In the genomic region with DNA sequence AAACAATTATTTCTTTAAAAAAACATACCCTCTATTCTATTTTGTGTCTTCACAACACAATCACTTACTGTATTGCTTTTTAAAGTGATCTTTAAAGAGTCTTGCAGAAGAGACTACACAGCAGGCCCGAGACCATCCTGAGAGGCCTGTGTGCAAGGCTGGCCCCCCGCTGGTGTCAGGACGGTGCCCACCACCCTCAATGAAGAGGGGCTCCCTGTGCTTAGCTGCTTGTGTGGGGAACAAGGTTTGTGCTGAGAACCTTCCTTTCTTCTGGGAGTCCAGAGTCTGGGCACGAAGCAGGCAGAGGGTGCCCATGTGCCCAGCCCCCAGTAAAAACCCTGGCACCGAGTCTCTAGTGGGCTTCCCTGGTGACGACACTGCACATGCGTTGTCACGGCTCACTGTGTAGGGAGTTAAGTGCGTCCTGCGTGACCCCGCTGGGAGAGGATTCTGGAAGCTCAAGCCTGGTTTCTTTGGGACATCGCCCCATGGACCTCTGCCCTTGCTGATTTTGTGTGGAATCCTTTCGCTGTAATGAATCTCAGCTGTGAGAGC, we compare ENCODE assay signal across 16 cellular contexts. TPM values are rescaled to one million over a fixed set of nuclear protein-coding genes. Genes with fewer than 3 reads are reported as not detected.
DNase-seq lines count a peak whose midpoint lies in the region; ATAC-seq and TF ChIP-seq lines count a peak whose summit lies in the region.
"Had no signal": no experiment of that assay in that cellular context is flagged by ENCODE, and none has a peak within 500 bp of the region (broad histone marks: within the 10 kb centered on the region; RNA-seq: fewer than 3 reads in every experiment).

No MANE protein-coding gene starts in this region.

- peaks cover 12% of the 10 kb centered on the region for H3K4me1 ChIP-seq in RWPE2 (ENCODE audit: insufficient read depth, poor library complexity, severe bottlenecking)
- H3K4me1 ChIP-seq in stomach, result peaks cover 4 to 8% (median 5%) of the 10 kb centered on the region in 4 donors
- H3K4me1 ChIP-seq in upper lobe of left lung, result peaks cover 0 to 7% (median 5%) of the 10 kb centered on the region in 4 donors

- H3K9me3 ChIP-seq in RWPE2 (ENCODE audit: severe bottlenecking) (no peaks in the 10 kb centered on the region), stomach (no peaks in the 10 kb centered on the region), upper lobe of left lung (no peaks in the 10 kb centered on the region)

- H3K4me3 Mint-ChIP-seq in activated naive CD8-positive, alpha-beta T cell, result no peak overlapping the region
- no peak overlapping the region for H3K4me3 Mint-ChIP-seq in activated naive CD8-positive, alpha-beta T cell treated with anti-CD3 and anti-CD28 coated beads, Interleukin-2, amount 50 U/mL, for 24 hours
- H3K4me3 Mint-ChIP-seq: CD4-positive, alpha-beta T cell had no signal

- TF ChIP-seq EP300 in stomach (IDR thresholded peaks at IDR 0.05) (no peak), upper lobe of left lung (IDR thresholded peaks at IDR 0.05) (no peak)

- DNase-seq in activated naive CD8-positive, alpha-beta T cell treated with anti-CD3 and anti-CD28 coated beads, Interleukin-2, amount 50 U/mL, for 24 hours, result no peak
- DNase-seq in RWPE2 (ENCODE audit: low spot score) (peak; percentile 29), left lobe of liver (ENCODE audit: low spot score) (peak; percentile 26), stomach (peak; percentile 10), NAMALWA (ENCODE audit: low spot score) (no peak), upper lobe of left lung (no peak), erythroblast (lab: John Stamatoyannopoulos, UW) (no peak)
- DNase-seq: Calu3; CD4-positive, alpha-beta T cell; DMS79; Karpas-422; NCI-H1930; NCI-H2171 treated with DMSO at 0.1 percent for 48 hours; NCI-H524 had no signal

- H3K27me3 Mint-ChIP-seq in activated naive CD8-positive, alpha-beta T cell, result no peaks in the 10 kb centered on the region
- H3K27me3 Mint-ChIP-seq in activated naive CD8-positive, alpha-beta T cell treated with anti-CD3 and anti-CD28 coated beads, Interleukin-2, amount 50 U/mL, for 24 hours, result no peaks in the 10 kb centered on the region
- H3K27me3 Mint-ChIP-seq: CD4-positive, alpha-beta T cell had no signal

- 94 to 99% (median 97%) methylated on average over 4 to 13 of the region's 13 CpGs for WGBS in stomach, 5 donors
- 94 to 98% methylated on average over 13 of the region's 13 CpGs for WGBS in upper lobe of left lung, 2 donors

- TF ChIP-seq POLR2A in stomach (IDR thresholded peaks at IDR 0.05), result no peak
- TF ChIP-seq POLR2A in upper lobe of left lung (IDR thresholded peaks at IDR 0.05), result no peak
- TF ChIP-seq POLR2A in erythroblast (IDR thresholded peaks at IDR 0.05; ENCODE audit: low read length), result no peak

- H3K27ac ChIP-seq in RWPE2 (ENCODE audit: poor library complexity, severe bottlenecking), result no peak overlapping the region
- H3K27ac ChIP-seq in stomach, result no peak overlapping the region
- no peak overlapping the region for H3K27ac ChIP-seq in upper lobe of left lung

- H3K9me3 Mint-ChIP-seq in activated naive CD8-positive, alpha-beta T cell (ENCODE audit: low read depth), result no peaks in the 10 kb centered on the region
- no peaks in the 10 kb centered on the region for H3K9me3 Mint-ChIP-seq in activated naive CD8-positive, alpha-beta T cell treated with anti-CD3 and anti-CD28 coated beads, Interleukin-2, amount 50 U/mL, for 24 hours
- H3K9me3 Mint-ChIP-seq: CD4-positive, alpha-beta T cell had no signal

- no peak overlapping the region for H3K4me3 ChIP-seq in RWPE2 (ENCODE audit: severe bottlenecking)
- no peak overlapping the region for H3K4me3 ChIP-seq in stomach
- H3K4me3 ChIP-seq in upper lobe of left lung, result no peak overlapping the region
- H3K4me3 ChIP-seq: GM12878 had no signal

- no peak for TF ChIP-seq CTCF in RWPE2 (IDR thresholded peaks at IDR 0.05; ENCODE audit: poor library complexity, severe bottlenecking)
- TF ChIP-seq CTCF in stomach (IDR thresholded peaks at IDR 0.05), result no peak
- no peak for TF ChIP-seq CTCF in upper lobe of left lung (IDR thresholded peaks at IDR 0.05)

- H3K36me3 Mint-ChIP-seq in activated naive CD8-positive, alpha-beta T cell, result peaks cover 2% of the 10 kb centered on the region
- no peaks in the 10 kb centered on the region for H3K36me3 Mint-ChIP-seq in activated naive CD8-positive, alpha-beta T cell treated with anti-CD3 and anti-CD28 coated beads, Interleukin-2, amount 50 U/mL, for 24 hours (ENCODE audit: low read depth)

- ATAC-seq in activated naive CD8-positive, alpha-beta T cell treated with anti-CD3 and anti-CD28 coated beads, Interleukin-2, amount 50 U/mL, for 24 hours, result no peak
- no peak for ATAC-seq in RWPE2 (ENCODE audit: low read depth)
- no peak for ATAC-seq in left lobe of liver
- ATAC-seq in upper lobe of left lung (ENCODE audit: low FRiP score in 2 of 2), result no peak
- ATAC-seq: GM12878 had no signal

- intact Hi-C loops in stomach (cut with DNase I; ENCODE audit: low total_unique reads), result no loop called here

- no peaks in the 10 kb centered on the region for H3K27me3 ChIP-seq in RWPE2 (ENCODE audit: insufficient read depth, poor library complexity, severe bottlenecking)
- H3K27me3 ChIP-seq in stomach, result no peaks in the 10 kb centered on the region
- no peaks in the 10 kb centered on the region for H3K27me3 ChIP-seq in upper lobe of left lung

- H3K36me3 ChIP-seq in RWPE2 (ENCODE audit: low read depth) (no peaks in the 10 kb centered on the region), stomach (peaks cover 3 to 38% (median 30%) of the 10 kb centered on the region in 4 donors), upper lobe of left lung (peaks cover 0 to 22% (median 15%) of the 10 kb centered on the region in 4 donors)

- peak overlapping the region; percentile 28 for H3K27ac Mint-ChIP-seq in activated naive CD8-positive, alpha-beta T cell
- H3K27ac Mint-ChIP-seq in activated naive CD8-positive, alpha-beta T cell treated with anti-CD3 and anti-CD28 coated beads, Interleukin-2, amount 50 U/mL, for 24 hours, result no peak overlapping the region
- H3K27ac Mint-ChIP-seq: CD4-positive, alpha-beta T cell had no signal

- H3K4me1 Mint-ChIP-seq in activated naive CD8-positive, alpha-beta T cell (ENCODE audit: low read depth), result no peaks in the 10 kb centered on the region
- H3K4me1 Mint-ChIP-seq in activated naive CD8-positive, alpha-beta T cell treated with anti-CD3 and anti-CD28 coated beads, Interleukin-2, amount 50 U/mL, for 24 hours, result no peaks in the 10 kb centered on the region

RNA-seq across cellular contexts. Expression of a gene that starts 22.0 kb away (rescaled TPM):
- total RNA-seq in left lobe of liver (29.3 TPM), stomach (10 to 100 TPM in 2 of 5 donors, 1 to 10 TPM in 3; 3.5 to 51.8 (median 9.0) TPM), upper lobe of left lung (100 to 1,000 TPM in 1 of 6 donors, 10 to 100 TPM in 5; 17.8 to 124 (median 49.7) TPM)
- 10 to 100 TPM; 18.9 to 35.2 (median 20.5) TPM for polyA plus RNA-seq in stomach

Comparison
In these comparisons a context has a peak if more than half of its experiments do, and no peak if none do; other contexts are left out.
1. DNase-seq: peak in RWPE2 (single experiment), left lobe of liver (single experiment) and stomach (single experiment); none in activated naive CD8-positive, alpha-beta T cell treated with anti-CD3 and anti-CD28 coated beads, Interleukin-2, amount 50 U/mL, for 24 hours (single experiment), NAMALWA (single experiment), upper lobe of left lung (0 of 2) and erythroblast (0 of 2).